ENCODE assay signal across 25 cellular contexts in genomic region chr5:171712616-171713015, GRCh38.
"Had no signal": no experiment of that assay in that cellular context is flagged by ENCODE, and none has a peak within 500 bp of the region (broad histone marks: within the 10 kb centered on the region; RNA-seq: fewer than 3 reads in every experiment).

No MANE protein-coding gene starts in this region.

- ATAC-seq: activated CD8-positive, alpha-beta memory T cell treated with anti-CD3 and anti-CD28 coated beads, Interleukin-2, amount 10 ng/mL, durations not matched to agents 7 days and 5 days; activated CD8-positive, alpha-beta T cell treated with anti-CD3 and anti-CD28 coated beads, Interleukin-2, amount 10 ng/mL, durations not matched to agents 7 days and 5 days; activated naive CD8-positive, alpha-beta T cell treated with anti-CD3 and anti-CD28 coated beads, Interleukin-2, amount 50 U/mL, for 24 hours; heart left ventricle; left lobe of liver; mucosa of descending colon; natural killer cell treated with Interleukin-12 subunit alpha and Interleukin-12 subunit beta and Interleukin-15 and Interleukin-18, amount 100 ng/mL, for 72 hours; stimulated activated naive B cell treated with anti-CD40 and anti-IgM and Interleukin-4, amounts not matched to agents 10 μg/mL and 1 μg/mL and 100 μg/mL, for 72 hours had no signal

- H3K36me3 ChIP-seq: colonic mucosa, heart left ventricle, transverse colon had no signal

- H3K9me3 Mint-ChIP-seq: activated naive CD4-positive, alpha-beta T cell treated with anti-CD3 and anti-CD28 coated beads, Interleukin-2, amount 50 U/mL, for 24 hours; activated naive CD8-positive, alpha-beta T cell treated with anti-CD3 and anti-CD28 coated beads, Interleukin-2, amount 50 U/mL, for 24 hours; activated T-helper 2 cell treated with anti-CD3 and anti-CD28 coated beads, Interferon-gamma antibody, Interleukin-2, Interleukin-4, amounts not matched to agents 10 μg/mL and 5 μg/mL and 100 μg/mL, durations not matched to agents 14 hours and 24 hours and 36 hours; central memory CD8-positive, alpha-beta T cell; natural killer cell treated with Interleukin-12 subunit alpha and Interleukin-12 subunit beta and Interleukin-15 and Interleukin-18, amount 100 ng/mL, for 72 hours had no signal

- H3K27ac Mint-ChIP-seq: activated CD8-positive, alpha-beta memory T cell treated with anti-CD3 and anti-CD28 coated beads, Interleukin-2, amount 10 ng/mL, durations not matched to agents 7 days and 5 days; activated CD8-positive, alpha-beta T cell treated with anti-CD3 and anti-CD28 coated beads, Interleukin-2, amount 10 ng/mL, durations not matched to agents 7 days and 5 days; activated naive CD4-positive, alpha-beta T cell treated with anti-CD3 and anti-CD28 coated beads, Interleukin-2, amount 50 U/mL, for 24 hours; activated naive CD8-positive, alpha-beta T cell treated with anti-CD3 and anti-CD28 coated beads, Interleukin-2, amount 50 U/mL, for 24 hours; activated T-helper 2 cell treated with anti-CD3 and anti-CD28 coated beads, Interferon-gamma antibody, Interleukin-2, Interleukin-4, amounts not matched to agents 10 μg/mL and 5 μg/mL and 100 μg/mL, durations not matched to agents 14 hours and 24 hours and 36 hours; immature natural killer cell; natural killer cell treated with Interleukin-12 subunit alpha and Interleukin-12 subunit beta and Interleukin-15 and Interleukin-18, amount 100 ng/mL, for 72 hours; stimulated activated naive B cell treated with anti-CD40 and anti-IgM and Interleukin-4, amounts not matched to agents 10 μg/mL and 1 μg/mL and 100 μg/mL, for 72 hours had no signal

- H3K27me3 ChIP-seq: colonic mucosa, heart left ventricle, transverse colon had no signal

- H3K4me3 Mint-ChIP-seq: activated CD8-positive, alpha-beta memory T cell treated with anti-CD3 and anti-CD28 coated beads, Interleukin-2, amount 10 ng/mL, durations not matched to agents 7 days and 5 days; activated CD8-positive, alpha-beta T cell treated with anti-CD3 and anti-CD28 coated beads, Interleukin-2, amount 10 ng/mL, durations not matched to agents 7 days and 5 days; activated naive CD4-positive, alpha-beta T cell treated with anti-CD3 and anti-CD28 coated beads, Interleukin-2, amount 50 U/mL, for 24 hours; activated naive CD8-positive, alpha-beta T cell treated with anti-CD3 and anti-CD28 coated beads, Interleukin-2, amount 50 U/mL, for 24 hours; central memory CD8-positive, alpha-beta T cell; immature natural killer cell; natural killer cell treated with Interleukin-12 subunit alpha and Interleukin-12 subunit beta and Interleukin-15 and Interleukin-18, amount 100 ng/mL, for 72 hours; stimulated activated naive B cell treated with anti-CD40 and anti-IgM and Interleukin-4, amounts not matched to agents 10 μg/mL and 1 μg/mL and 100 μg/mL, for 72 hours had no signal

- H3K27me3 Mint-ChIP-seq: activated naive CD4-positive, alpha-beta T cell treated with anti-CD3 and anti-CD28 coated beads, Interleukin-2, amount 50 U/mL, for 24 hours; activated naive CD8-positive, alpha-beta T cell treated with anti-CD3 and anti-CD28 coated beads, Interleukin-2, amount 50 U/mL, for 24 hours; stimulated activated naive B cell treated with anti-CD40 and anti-IgM and Interleukin-4, amounts not matched to agents 10 μg/mL and 1 μg/mL and 100 μg/mL, for 72 hours had no signal

- H3K4me1 ChIP-seq: colonic mucosa, transverse colon had no signal

- H3K4me3 ChIP-seq: colonic mucosa, heart left ventricle, mucosa of descending colon, transverse colon had no signal

- H3K4me1 Mint-ChIP-seq: activated CD8-positive, alpha-beta memory T cell treated with anti-CD3 and anti-CD28 coated beads, Interleukin-2, amount 10 ng/mL, durations not matched to agents 7 days and 5 days; activated naive CD4-positive, alpha-beta T cell treated with anti-CD3 and anti-CD28 coated beads, Interleukin-2, amount 50 U/mL, for 24 hours; activated naive CD8-positive, alpha-beta T cell treated with anti-CD3 and anti-CD28 coated beads, Interleukin-2, amount 50 U/mL, for 24 hours; central memory CD8-positive, alpha-beta T cell; immature natural killer cell; stimulated activated naive B cell treated with anti-CD40 and anti-IgM and Interleukin-4, amounts not matched to agents 10 μg/mL and 1 μg/mL and 100 μg/mL, for 72 hours had no signal

- H3K27ac ChIP-seq: colonic mucosa, transverse colon had no signal

- H3K36me3 Mint-ChIP-seq: activated CD8-positive, alpha-beta memory T cell treated with anti-CD3 and anti-CD28 coated beads, Interleukin-2, amount 10 ng/mL, durations not matched to agents 7 days and 5 days; activated naive CD4-positive, alpha-beta T cell treated with anti-CD3 and anti-CD28 coated beads, Interleukin-2, amount 50 U/mL, for 24 hours; immature natural killer cell; natural killer cell treated with Interleukin-12 subunit alpha and Interleukin-12 subunit beta and Interleukin-15 and Interleukin-18, amount 100 ng/mL, for 72 hours; stimulated activated naive B cell treated with anti-CD40 and anti-IgM and Interleukin-4, amounts not matched to agents 10 μg/mL and 1 μg/mL and 100 μg/mL, for 72 hours had no signal

- H3K9me3 ChIP-seq: colonic mucosa, heart left ventricle, mucosa of descending colon, transverse colon had no signal

- DNase-seq: activated CD4-positive, alpha-beta T cell treated with anti-CD3 and anti-CD28 coated beads for 1 hour; activated CD8-positive, alpha-beta memory T cell treated with anti-CD3 and anti-CD28 coated beads, Interleukin-2, amount 10 ng/mL, durations not matched to agents 7 days and 5 days; activated CD8-positive, alpha-beta T cell treated with anti-CD3 and anti-CD28 coated beads, Interleukin-2, amount 10 ng/mL, durations not matched to agents 7 days and 5 days; activated naive CD8-positive, alpha-beta T cell treated with anti-CD3 and anti-CD28 coated beads, Interleukin-2, amount 50 U/mL, for 24 hours; activated T-cell treated with anti-CD3 and anti-CD28 coated beads, Interleukin-2, amount 50 U/mL, for 48 hours; amygdala; colonic mucosa; effector memory CD4-positive, alpha-beta T cell; foreskin fibroblast; heart left ventricle; hypothalamus; immature natural killer cell; kidney glomerular epithelial cell; mucosa of descending colon; retina; stimulated activated CD4-positive, alpha-beta T cell treated with anti-CD3 and anti-CD28 coated beads, Interleukin-15, amount 100 ng/mL, for 24 hours; stimulated activated CD4-positive, alpha-beta T cell treated with anti-CD3 and anti-CD28 coated beads, Interleukin-2, amount 100 ng/mL, for 24 hours; stimulated activated naive B cell treated with anti-CD40 and anti-IgM and Interleukin-4, amounts not matched to agents 10 μg/mL and 1 μg/mL and 100 μg/mL, for 72 hours; T-helper 2 cell; transverse colon had no signal
